In the genomic region with DNA sequence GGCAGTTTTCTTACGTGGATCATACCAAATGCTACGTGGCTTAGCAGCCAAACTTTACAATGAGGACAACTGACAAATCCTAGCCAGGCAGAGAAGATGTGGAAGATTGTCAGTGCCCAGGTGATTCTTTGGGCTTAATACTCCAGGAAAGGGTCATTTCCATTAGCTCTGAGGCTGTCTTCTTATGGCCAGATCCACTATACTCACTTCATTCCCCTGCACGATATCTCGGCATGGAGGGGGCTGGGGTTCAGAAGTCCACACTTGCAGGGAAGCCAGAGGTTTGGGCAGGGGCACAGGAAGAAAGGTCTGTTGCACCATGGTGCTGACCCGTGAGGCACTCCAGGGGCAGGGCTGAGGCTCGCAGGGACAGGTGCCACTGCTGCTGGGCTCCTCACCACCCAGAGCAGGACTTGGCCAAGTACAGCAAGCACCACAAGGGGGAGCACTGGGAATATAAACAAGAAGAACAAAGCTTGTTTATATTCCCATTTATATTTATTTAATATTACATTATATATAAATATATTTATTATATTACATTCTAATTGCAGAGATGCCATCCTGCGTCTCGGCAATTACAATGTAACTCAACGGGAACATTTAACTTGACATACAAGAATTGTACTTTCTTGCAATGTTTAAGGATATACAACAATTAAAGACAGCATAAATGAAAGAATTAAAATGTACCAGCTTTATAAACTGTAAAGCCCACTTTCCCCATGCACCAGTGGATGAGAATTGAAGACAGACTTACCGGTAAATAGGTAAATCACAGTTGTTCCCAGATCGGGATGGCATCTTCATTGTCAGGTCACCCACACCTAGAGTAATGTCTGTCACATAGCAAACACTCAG, we compare ENCODE assay signal across 9 cellular contexts. TPM values are rescaled to one million over a fixed set of nuclear protein-coding genes. Genes with fewer than 3 reads are reported as not detected.
A peak's percentile ranks its signal among the peaks of the same experiment; 100 is the strongest.
DNase-seq lines count a peak whose midpoint lies in the region; ATAC-seq, FAIRE-seq and TF ChIP-seq lines count a peak whose summit lies in the region.
"Had no signal": no experiment of that assay in that cellular context is flagged by ENCODE, and none has a peak within 500 bp of the region (broad histone marks: within the 10 kb centered on the region; RNA-seq: fewer than 3 reads in every experiment).

No MANE protein-coding gene starts in this region.

- peak; percentile 62 for TF ChIP-seq CTCF in A549 (IDR thresholded peaks at IDR 0.05)
- TF ChIP-seq CTCF in prostate gland (IDR thresholded peaks at IDR 0.05): peak in 3 of 4 experiments; percentile 32 to 50 (median 44)
- peak; percentile 29 to 41 (median 38) for TF ChIP-seq CTCF in vagina (IDR thresholded peaks at IDR 0.05)

- no peaks in the 10 kb centered on the region for H3K36me3 ChIP-seq in prostate gland
- no peaks in the 10 kb centered on the region for H3K36me3 ChIP-seq in vagina

- ATAC-seq in A549 (peak; percentile 89 to 93), GM18868 (IDR thresholded peaks at IDR 0.05; ENCODE audit: unreplicated experiment) (peak; percentile 78)

- TF ChIP-seq EP300 in A549 (IDR thresholded peaks at IDR 0.05): no peak

- POLR2A ChIA-PET in A549 (lab: Yijun Ruan, JAX): interaction anchor here (1.2 to 1.9 kb wide), 2 partner anchors 34 to 89 kb away, joined by 3 to 7 read pairs; a partner anchor contains a TSS

- no peak for TF ChIP-seq POLR2A in A549 (IDR thresholded peaks at IDR 0.05; ENCODE audit: low read length)
- TF ChIP-seq POLR2A in prostate gland (IDR thresholded peaks at IDR 0.05): no peak
- no peak for TF ChIP-seq POLR2A in vagina (IDR thresholded peaks at IDR 0.05)

- H3K9me3 ChIP-seq in A549: no peaks in the 10 kb centered on the region
- no peaks in the 10 kb centered on the region for H3K9me3 ChIP-seq in prostate gland
- no peaks in the 10 kb centered on the region for H3K9me3 ChIP-seq in vagina

- intact Hi-C loops in head of caudate nucleus (cut with DNase I): loop anchor here (10.0 kb wide), 2 partner anchors 91 to 211 kb away; a partner anchor contains a TSS
- intact Hi-C loops in prostate gland (cut with DNase I): loop anchor here (2.0 kb wide), 1 partner anchor 207 kb away; no protein-coding TSS in a partner anchor
- intact Hi-C loops in vagina (cut with DNase I): loop anchor here (10.0 kb wide), 1 partner anchor 211 kb away; no protein-coding TSS in a partner anchor

- no peak for FAIRE-seq in A549 (lab: Jason Lieb, UNC)

- CTCF ChIA-PET in A549 (lab: Yijun Ruan, JAX): interaction anchor here (0.6 to 7.7 kb wide), 37 partner anchors 9 to 368 kb away, joined by 3 to 94 read pairs (median 4); a partner anchor contains a TSS

- no peak overlapping the region for H3K4me3 ChIP-seq in A549
- no peak overlapping the region for H3K4me3 ChIP-seq in prostate gland
- H3K4me3 ChIP-seq in vagina: no peak overlapping the region

- 32% methylated on average over 10 of the region's 11 CpGs for WGBS in A549 (ENCODE audit: missing lambda C conversion rate)
- 66% methylated on average over 11 of the region's 11 CpGs for WGBS in prostate gland

- H3K4me1 ChIP-seq in A549 (no peaks in the 10 kb centered on the region), prostate gland (replicated peaks) (no peaks in the 10 kb centered on the region), vagina (no peaks in the 10 kb centered on the region)

- TF ChIP-seq RAD21 in A549 (conservative IDR thresholded peaks at IDR 0.05 in 1 of 2, IDR thresholded peaks at IDR 0.05 in 1 of 2): peak; percentile 62 to 63

- H3K27me3 ChIP-seq in prostate gland (replicated peaks; ENCODE audit: insufficient read depth): no peaks in the 10 kb centered on the region
- H3K27me3 ChIP-seq in vagina: no peaks in the 10 kb centered on the region

- H3K4me2 ChIP-seq in A549: no peak overlapping the region

- DNase-seq in A549 (ENCODE audit: low read depth in 1 of 2, low spot score in 1 of 2): peak; percentile 18 to 73
- peak; percentile 56 to 80 for DNase-seq in Kasumi-1 (lab: John Stamatoyannopoulos, UW)
- DNase-seq in SKM-1 (lab: John Stamatoyannopoulos, UW; ENCODE audit: unreplicated experiment): peak; percentile 42
- peak; percentile 63 for DNase-seq in activated naive CD4-positive, alpha-beta T cell treated with Interleukin-2 at 50 U/mL for 16 hours
- DNase-seq in head of caudate nucleus: peak; percentile 51 to 94 (median 79)
- peak; percentile 66 for DNase-seq in prostate gland (ENCODE audit: low spot score)
- no peak for DNase-seq in vagina (ENCODE audit: extremely low spot score in 2 of 2)

- no peak overlapping the region for H3K27ac ChIP-seq in A549
- no peak overlapping the region for H3K27ac ChIP-seq in prostate gland
- no peak overlapping the region for H3K27ac ChIP-seq in vagina

TF ChIP-seq in A549, 52 proteins besides CTCF, POLR2A, EP300 and RAD21:
- TF ChIP-seq SMC3 (IDR thresholded peaks at IDR 0.05): peak; percentile 61
- no peak for TF ChIP-seq EHF (CRISPR knock-in tag; IDR thresholded peaks at IDR 0.05)

RNA-seq across cellular contexts. Expression of a gene that starts 27.2 kb away (rescaled TPM):
- 0.29 TPM in 1 of 2 replicates, not detected in the other for polyA plus RNA-seq in A549 (2011; rRNA removed)
- polyA plus RNA-seq in A549 (2012; cell fraction: cytosol; rRNA removed): 0.04 TPM in 1 of 2 replicates, not detected in the other
- not detected in 2 replicates for polyA plus RNA-seq in A549 (2012; cell fraction: nucleus; rRNA removed)
- polyA plus RNA-seq in A549 (2017; fragmentation: RNase III; extraction: RNeasy Plus Mini Kit Qiagen cat#74134 plus additional on column Dnase treatment): not detected in 3 replicates
- 0.54 TPM in 1 of 2 replicates, not detected in the other for polyA minus RNA-seq in A549 (2011; rRNA and poly(A)+ RNA removed)
- 10 to 100 TPM; 35.2 to 49.0 TPM for total RNA-seq in prostate gland
- not detected for total RNA-seq in vagina

RNA-seq across cellular contexts. Expression of a gene that starts 33.5 kb away (rescaled TPM):
- polyA plus RNA-seq in A549 (2011; rRNA removed): 118 and 133 TPM in 2 replicates
- polyA plus RNA-seq in A549 (2012; cell fraction: cytosol; rRNA removed): 224 and 225 TPM in 2 replicates
- 88.2 and 107 TPM in 2 replicates for polyA plus RNA-seq in A549 (2012; cell fraction: nucleus; rRNA removed)
- 169 to 184 TPM (median 173 TPM) in 3 replicates for polyA plus RNA-seq in A549 (2017; fragmentation: RNase III; extraction: RNeasy Plus Mini Kit Qiagen cat#74134 plus additional on column Dnase treatment)
- 155 and 156 TPM in 2 replicates for polyA minus RNA-seq in A549 (2011; rRNA and poly(A)+ RNA removed)
- total RNA-seq in prostate gland: 1 to 10 TPM; 8.2 to 9.6 TPM
- total RNA-seq in vagina: 11.3 TPM

RNA-seq across cellular contexts. Expression of a gene that starts 43.8 kb away (rescaled TPM):
- polyA plus RNA-seq in A549 (2011; rRNA removed) (not detected in 2 replicates), A549 (2017; fragmentation: RNase III; extraction: RNeasy Plus Mini Kit Qiagen cat#74134 plus additional on column Dnase treatment) (not detected in 3 replicates)
- not detected in 2 replicates for polyA plus RNA-seq in A549 (2012; cell fraction: cytosol; rRNA removed)
- polyA plus RNA-seq in A549 (2012; cell fraction: nucleus; rRNA removed): not detected in 2 replicates
- not detected in 2 replicates for polyA minus RNA-seq in A549 (2011; rRNA and poly(A)+ RNA removed)
- total RNA-seq in prostate gland (1 to 10 TPM in 1 of 2 donors, not detected in 1; 8.7 TPM), vagina (not detected)
- polyA plus RNA-seq: thymus had no signal

Comparison
In these comparisons a context has a peak if more than half of its experiments do, and no peak if none do; other contexts are left out.
1. DNase-seq: peak in A549 (2 of 2), Kasumi-1 (2 of 2), SKM-1 (single experiment), activated naive CD4-positive, alpha-beta T cell treated with Interleukin-2 at 50 U/mL for 16 hours (single experiment), head of caudate nucleus (42 of 42) and prostate gland (single experiment); none in vagina (0 of 2).
2. RNA of a gene that starts 27.2 kb away (total RNA-seq): 35.2 to 49.0 TPM in prostate gland; not detected in vagina (single experiment); every median in the first group is over 10 times any median in the second.
3. Peak in every context shown above with its lines, with median percentiles within 50 percentile points of each other: CTCF ChIP-seq.